ENCODE assay signal across 1 cellular context in the genomic region with DNA sequence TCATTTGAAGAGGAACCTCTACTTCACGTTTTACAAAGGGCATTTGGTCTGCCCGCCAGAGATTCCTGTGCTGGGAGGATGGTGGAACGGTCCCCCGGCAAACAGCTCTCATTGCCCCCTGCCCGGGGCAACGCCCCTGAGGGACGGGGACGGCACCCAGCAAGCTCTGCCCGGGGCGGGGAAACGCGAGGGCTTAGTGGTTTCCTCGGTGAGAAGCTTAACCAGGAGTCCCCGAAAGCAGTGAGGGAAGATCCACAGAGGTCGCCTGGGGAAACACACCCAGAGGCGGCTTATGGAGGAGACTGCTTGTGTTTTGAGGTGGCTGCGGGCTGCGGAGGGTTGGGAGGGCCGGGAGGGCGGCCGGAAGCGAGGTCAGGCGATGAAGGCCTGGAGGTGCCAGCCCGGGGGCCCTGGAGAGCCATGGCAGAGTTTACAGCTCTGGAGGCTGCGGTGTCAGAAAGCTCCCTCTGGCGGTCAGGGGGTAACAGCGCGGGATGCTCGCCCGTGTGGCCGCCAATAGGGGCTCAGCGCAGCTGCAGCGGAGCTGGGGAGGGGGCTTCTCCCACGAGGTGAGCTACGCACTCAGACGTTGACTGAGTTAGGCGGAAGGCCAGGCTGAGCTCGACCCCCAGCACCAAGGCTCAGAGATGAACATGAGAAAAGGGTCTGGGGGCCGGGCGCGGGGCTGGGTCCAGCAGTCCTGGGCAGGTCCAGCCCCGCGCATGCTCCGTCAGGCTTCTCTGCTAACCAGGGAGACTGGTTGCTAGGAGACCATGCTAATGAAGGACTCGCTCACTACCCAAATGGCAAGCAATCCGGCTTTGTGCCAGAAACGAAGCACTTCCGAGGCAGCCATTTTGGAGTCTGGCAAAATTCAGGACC.
TF ChIP-seq lines count a peak whose summit lies in the region.

No MANE protein-coding gene starts in this region.

TF ChIP-seq in HEK293, 187 proteins besides CTCF, POLR2A, EP300 and RAD21 (continued from another document and continues in another):
- TF ChIP-seq, protein P1, sequence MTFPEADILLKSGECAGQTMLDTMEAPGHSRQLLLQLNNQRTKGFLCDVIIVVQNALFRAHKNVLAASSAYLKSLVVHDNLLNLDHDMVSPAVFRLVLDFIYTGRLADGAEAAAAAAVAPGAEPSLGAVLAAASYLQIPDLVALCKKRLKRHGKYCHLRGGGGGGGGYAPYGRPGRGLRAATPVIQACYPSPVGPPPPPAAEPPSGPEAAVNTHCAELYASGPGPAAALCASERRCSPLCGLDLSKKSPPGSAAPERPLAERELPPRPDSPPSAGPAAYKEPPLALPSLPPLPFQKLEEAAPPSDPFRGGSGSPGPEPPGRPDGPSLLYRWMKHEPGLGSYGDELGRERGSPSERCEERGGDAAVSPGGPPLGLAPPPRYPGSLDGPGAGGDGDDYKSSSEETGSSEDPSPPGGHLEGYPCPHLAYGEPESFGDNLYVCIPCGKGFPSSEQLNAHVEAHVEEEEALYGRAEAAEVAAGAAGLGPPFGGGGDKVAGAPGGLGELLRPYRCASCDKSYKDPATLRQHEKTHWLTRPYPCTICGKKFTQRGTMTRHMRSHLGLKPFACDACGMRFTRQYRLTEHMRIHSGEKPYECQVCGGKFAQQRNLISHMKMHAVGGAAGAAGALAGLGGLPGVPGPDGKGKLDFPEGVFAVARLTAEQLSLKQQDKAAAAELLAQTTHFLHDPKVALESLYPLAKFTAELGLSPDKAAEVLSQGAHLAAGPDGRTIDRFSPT (tag by site-specific recombination; IDR thresholded peaks at IDR 0.05), result peak; percentile 95
- TF ChIP-seq ZNF2 (tag by site-specific recombination; IDR thresholded peaks at IDR 0.05), result peak; percentile 95
- TF ChIP-seq WT1 (tag by site-specific recombination; IDR thresholded peaks at IDR 0.05), result no peak
- no peak for TF ChIP-seq ZNF596 (tag by site-specific recombination; IDR thresholded peaks at IDR 0.05)
- TF ChIP-seq ZFP69B (tag by site-specific recombination; IDR thresholded peaks at IDR 0.05), result peak; percentile 53; the same call in 1 of the 2 replicates
- TF ChIP-seq BCL6B (tag by site-specific recombination; IDR thresholded peaks at IDR 0.05), result no peak
- TF ChIP-seq ZBTB7A (tag by site-specific recombination; IDR thresholded peaks at IDR 0.05; ENCODE audit: low read depth), result peak; percentile 86; the same call in 1 of the 2 replicates
- TF ChIP-seq ZNF302 (tag by site-specific recombination; IDR thresholded peaks at IDR 0.05; ENCODE audit: low read depth), result no peak
- no peak for TF ChIP-seq ZBTB11 (tag by site-specific recombination; conservative IDR thresholded peaks at IDR 0.05; ENCODE audit: low read depth)
- TF ChIP-seq ZNF138 (tag by site-specific recombination; IDR thresholded peaks at IDR 0.05; ENCODE audit: borderline replicate concordance), result no peak
- TF ChIP-seq EGR2 (tag by site-specific recombination; IDR thresholded peaks at IDR 0.05; ENCODE audit: low read depth), result no peak
- TF ChIP-seq HOXC10 (CRISPR knock-in tag; IDR thresholded peaks at IDR 0.05), result no peak
- TF ChIP-seq ZNF555 (tag by site-specific recombination; conservative IDR thresholded peaks at IDR 0.05), result no peak
- TF ChIP-seq ZNF398 (tag by site-specific recombination; IDR thresholded peaks at IDR 0.05), result no peak
- no peak for TF ChIP-seq ZBTB49 (tag by site-specific recombination; IDR thresholded peaks at IDR 0.05; ENCODE audit: low read depth)
- no peak for TF ChIP-seq ZNF658 (tag by site-specific recombination; IDR thresholded peaks at IDR 0.05)
- TF ChIP-seq ZSCAN18 (tag by site-specific recombination; IDR thresholded peaks at IDR 0.05), result no peak
- TF ChIP-seq, protein P2, sequence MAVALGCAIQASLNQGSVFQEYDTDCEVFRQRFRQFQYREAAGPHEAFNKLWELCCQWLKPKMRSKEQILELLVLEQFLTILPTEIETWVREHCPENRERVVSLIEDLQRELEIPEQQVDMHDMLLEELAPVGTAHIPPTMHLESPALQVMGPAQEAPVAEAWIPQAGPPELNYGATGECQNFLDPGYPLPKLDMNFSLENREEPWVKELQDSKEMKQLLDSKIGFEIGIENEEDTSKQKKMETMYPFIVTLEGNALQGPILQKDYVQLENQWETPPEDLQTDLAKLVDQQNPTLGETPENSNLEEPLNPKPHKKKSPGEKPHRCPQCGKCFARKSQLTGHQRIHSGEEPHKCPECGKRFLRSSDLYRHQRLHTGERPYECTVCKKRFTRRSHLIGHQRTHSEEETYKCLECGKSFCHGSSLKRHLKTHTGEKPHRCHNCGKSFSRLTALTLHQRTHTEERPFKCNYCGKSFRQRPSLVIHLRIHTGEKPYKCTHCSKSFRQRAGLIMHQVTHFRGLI (tag by site-specific recombination; IDR thresholded peaks at IDR 0.05), result 0 out of 2 replicates have a peak, but pooled peaks have one; percentile 18
- TF ChIP-seq ZNF664 (tag by site-specific recombination; IDR thresholded peaks at IDR 0.05), result no peak
- TF ChIP-seq, protein P3, sequence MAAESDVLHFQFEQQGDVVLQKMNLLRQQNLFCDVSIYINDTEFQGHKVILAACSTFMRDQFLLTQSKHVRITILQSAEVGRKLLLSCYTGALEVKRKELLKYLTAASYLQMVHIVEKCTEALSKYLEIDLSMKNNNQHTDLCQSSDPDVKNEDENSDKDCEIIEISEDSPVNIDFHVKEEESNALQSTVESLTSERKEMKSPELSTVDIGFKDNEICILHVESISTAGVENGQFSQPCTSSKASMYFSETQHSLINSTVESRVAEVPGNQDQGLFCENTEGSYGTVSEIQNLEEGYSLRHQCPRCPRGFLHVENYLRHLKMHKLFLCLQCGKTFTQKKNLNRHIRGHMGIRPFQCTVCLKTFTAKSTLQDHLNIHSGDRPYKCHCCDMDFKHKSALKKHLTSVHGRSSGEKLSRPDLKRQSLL (tag by site-specific recombination; IDR thresholded peaks at IDR 0.05), result no peak
- TF ChIP-seq ZNF473 (tag by site-specific recombination; IDR thresholded peaks at IDR 0.05), result no peak
- TF ChIP-seq, protein P4, sequence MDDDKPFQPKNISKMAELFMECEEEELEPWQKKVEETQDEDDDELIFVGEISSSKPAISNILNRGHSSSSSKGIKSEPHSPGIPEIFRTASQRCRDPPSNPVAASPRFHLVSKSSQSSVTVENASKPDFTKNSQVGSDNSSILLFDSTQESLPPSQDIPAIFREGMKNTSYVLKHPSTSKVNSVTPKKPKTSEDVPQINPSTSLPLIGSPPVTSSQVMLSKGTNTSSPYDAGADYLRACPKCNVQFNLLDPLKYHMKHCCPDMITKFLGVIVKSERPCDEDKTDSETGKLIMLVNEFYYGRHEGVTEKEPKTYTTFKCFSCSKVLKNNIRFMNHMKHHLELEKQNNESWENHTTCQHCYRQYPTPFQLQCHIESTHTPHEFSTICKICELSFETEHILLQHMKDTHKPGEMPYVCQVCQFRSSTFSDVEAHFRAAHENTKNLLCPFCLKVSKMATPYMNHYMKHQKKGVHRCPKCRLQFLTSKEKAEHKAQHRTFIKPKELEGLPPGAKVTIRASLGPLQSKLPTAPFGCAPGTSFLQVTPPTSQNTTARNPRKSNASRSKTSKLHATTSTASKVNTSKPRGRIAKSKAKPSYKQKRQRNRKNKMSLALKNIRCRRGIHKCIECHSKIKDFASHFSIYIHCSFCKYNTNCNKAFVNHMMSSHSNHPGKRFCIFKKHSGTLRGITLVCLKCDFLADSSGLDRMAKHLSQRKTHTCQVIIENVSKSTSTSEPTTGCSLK (tag by site-specific recombination; IDR thresholded peaks at IDR 0.05), result no peak
- TF ChIP-seq ZBTB17 (tag by site-specific recombination; IDR thresholded peaks at IDR 0.05), result no peak
- TF ChIP-seq, protein P5, sequence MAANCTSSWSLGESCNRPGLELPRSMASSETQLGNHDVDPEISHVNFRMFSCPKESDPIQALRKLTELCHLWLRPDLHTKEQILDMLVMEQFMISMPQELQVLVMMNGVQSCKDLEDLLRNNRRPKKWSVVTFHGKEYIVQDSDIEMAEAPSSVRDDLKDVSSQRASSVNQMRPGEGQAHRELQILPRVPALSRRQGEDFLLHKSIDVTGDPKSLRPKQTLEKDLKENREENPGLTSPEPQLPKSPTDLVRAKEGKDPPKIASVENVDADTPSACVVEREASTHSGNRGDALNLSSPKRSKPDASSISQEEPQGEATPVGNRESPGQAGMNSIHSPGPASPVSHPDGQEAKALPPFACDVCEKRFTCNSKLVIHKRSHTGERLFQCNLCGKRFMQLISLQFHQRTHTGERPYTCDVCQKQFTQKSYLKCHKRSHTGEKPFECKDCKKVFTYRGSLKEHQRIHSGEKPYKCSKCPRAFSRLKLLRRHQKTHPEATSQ (tag by site-specific recombination; IDR thresholded peaks at IDR 0.05), result peak; percentile 72; the same call in 1 of the 2 replicates
- TF ChIP-seq PRDM6 (tag by site-specific recombination; IDR thresholded peaks at IDR 0.05), result no peak
- TF ChIP-seq KLF9 (tag by site-specific recombination; IDR thresholded peaks at IDR 0.05; ENCODE audit: low read depth), result 0 out of 2 replicates have a peak, but pooled peaks have one; percentile 21
